23 cellular contexts compared by ENCODE assay signal in genomic region chr16:88339926-88340754, GRCh38. TPM values are rescaled to one million over a fixed set of nuclear protein-coding genes. Genes with fewer than 3 reads are reported as not detected.
DNase-seq lines count a peak whose midpoint lies in the region; ATAC-seq and TF ChIP-seq lines count a peak whose summit lies in the region.
"Had no signal": no experiment of that assay in that cellular context is flagged by ENCODE, and none has a peak within 500 bp of the region (broad histone marks: within the 10 kb centered on the region; RNA-seq: fewer than 3 reads in every experiment).

No MANE protein-coding gene starts in this region.

- H3K27ac Mint-ChIP-seq in naive thymus-derived CD4-positive, alpha-beta T cell: no peak overlapping the region
- H3K27ac Mint-ChIP-seq: B cell; mesothelial cell of epicardium; T-helper 1 cell treated with Interleukin-12 subunit alpha and Interleukin-12 subunit beta and Interleukin-4 antibody, amounts not matched to agents 30 μg/mL and 1 μg/mL, for 36 hours had no signal

- no peaks in the 10 kb centered on the region for H3F3A ChIP-seq in PC-3 (ENCODE audit: low read length, unreplicated experiment)

- H3K9me3 ChIP-seq in HCT116 (ENCODE audit: control insufficient read depth in 1 of 2, insufficient read depth in 1 of 2, low read depth in 1 of 2, low read length in 2 of 2) (peaks cover 0 to 8% of the 10 kb centered on the region in 2 experiments; a peak in 1 of 4 replicates), PC-3 (ENCODE audit: low read length) (no peaks in the 10 kb centered on the region)
- no peaks in the 10 kb centered on the region for H3K9me3 ChIP-seq in naive thymus-derived CD4-positive, alpha-beta T cell (ENCODE audit: control insufficient read depth in 2 of 3, low read length in 3 of 3)
- H3K9me3 ChIP-seq: prostate gland had no signal

- no peaks in the 10 kb centered on the region for H3K79me2 ChIP-seq in HCT116 (ENCODE audit: insufficient read depth, low read length)
- no peaks in the 10 kb centered on the region for H3K79me2 ChIP-seq in PC-3 (ENCODE audit: low read length)

- H2AFZ ChIP-seq in HCT116 (ENCODE audit: low read depth, low read length, poor library complexity, severe bottlenecking) (no peak overlapping the region), PC-3 (ENCODE audit: low read length) (no peak overlapping the region)

- H3K4me3 ChIP-seq in HCT116 (replicated peaks in 1 of 2; ENCODE audit: low read depth in 1 of 2, low read length in 2 of 2): no peak overlapping the region
- no peak overlapping the region for H3K4me3 ChIP-seq in PC-3 (ENCODE audit: low read length)
- no peak overlapping the region for H3K4me3 ChIP-seq in naive thymus-derived CD4-positive, alpha-beta T cell (ENCODE audit: low read length)
- H3K4me3 ChIP-seq: left lung, prostate gland, smooth muscle cell, upper lobe of left lung had no signal

- H3K27me3 ChIP-seq in HCT116 (ENCODE audit: insufficient read depth, low read length) (no peaks in the 10 kb centered on the region; the same call in 1 of the 2 replicates), PC-3 (ENCODE audit: low read length) (no peaks in the 10 kb centered on the region)
- no peaks in the 10 kb centered on the region for H3K27me3 ChIP-seq in naive thymus-derived CD4-positive, alpha-beta T cell (ENCODE audit: control insufficient read depth in 2 of 2, insufficient read depth in 2 of 2, low read length in 2 of 2)
- H3K27me3 ChIP-seq: brain microvascular endothelial cell, upper lobe of left lung had no signal

- H3K9ac ChIP-seq in HCT116 (ENCODE audit: low read length) (no peak overlapping the region), PC-3 (ENCODE audit: low read length) (no peak overlapping the region)

- RAD21 ChIA-PET in HCT116 (lab: Charles Lee; ENCODE audit: low non-redundant PET in 1 of 2, low total read pairs in 2 of 2, uncharacterized antibody in 2 of 2, unreplicated experiment in 2 of 2): no interaction called here

- POLR2A ChIA-PET in HCT116 (lab: Charles Lee) (no interaction called here), PC-3 (lab: Charles Lee; ENCODE audit: unreplicated experiment) (no interaction called here)
- POLR2A ChIA-PET in naive thymus-derived CD4-positive, alpha-beta T cell (lab: Charles Lee): no interaction called here

- CTCF ChIA-PET in HCT116 (lab: Charles Lee) (no interaction called here), PC-3 (lab: Charles Lee) (no interaction called here)
- CTCF ChIA-PET in naive thymus-derived CD4-positive, alpha-beta T cell (lab: Charles Lee): no interaction called here

- H3K36me3 ChIP-seq in HCT116 (ENCODE audit: control insufficient read depth in 1 of 2, insufficient read depth in 2 of 2, low read length in 2 of 2) (no peaks in the 10 kb centered on the region), PC-3 (ENCODE audit: low read depth, low read length) (no peaks in the 10 kb centered on the region)
- H3K36me3 ChIP-seq in naive thymus-derived CD4-positive, alpha-beta T cell (ENCODE audit: control insufficient read depth in 2 of 3, insufficient read depth in 3 of 3, low read length in 3 of 3): no peaks in the 10 kb centered on the region
- H3K36me3 ChIP-seq: brain microvascular endothelial cell, left lung, prostate gland, upper lobe of left lung had no signal

- TF ChIP-seq POLR2A in HCT116 (IDR thresholded peaks at IDR 0.05; ENCODE audit: borderline replicate concordance, extremely low read depth, insufficient read depth, insufficient read length): no peak

- H3K4me1 ChIP-seq in HCT116 (ENCODE audit: control insufficient read depth in 1 of 2, insufficient read depth in 2 of 2, low read length in 2 of 2): peaks cover 0 to 12% of the 10 kb centered on the region in 2 experiments; a peak in 1 of 4 replicates
- no peaks in the 10 kb centered on the region for H3K4me1 ChIP-seq in PC-3 (ENCODE audit: insufficient read depth, low read length)
- H3K4me1 ChIP-seq in naive thymus-derived CD4-positive, alpha-beta T cell (ENCODE audit: control insufficient read depth in 2 of 2, insufficient read depth in 2 of 2, low read length in 2 of 2): no peaks in the 10 kb centered on the region
- H3K4me1 ChIP-seq: left lung, prostate gland, upper lobe of left lung had no signal

- TF ChIP-seq CTCF in HCT116 (IDR thresholded peaks at IDR 0.05 in 2 of 3, conservative IDR thresholded peaks at IDR 0.05 in 1 of 3; ENCODE audit: borderline replicate concordance in 1 of 3, insufficient read depth in 1 of 3, low read depth in 2 of 3, low read length in 2 of 3): no peak
- TF ChIP-seq CTCF in PC-3 (conservative IDR thresholded peaks at IDR 0.05; ENCODE audit: low read depth, low read length): no peak

- H3K9me2 ChIP-seq in HCT116 (ENCODE audit: insufficient read depth): no peaks in the 10 kb centered on the region
- no peaks in the 10 kb centered on the region for H3K9me2 ChIP-seq in PC-3 (replicated peaks; ENCODE audit: low read length)

- intact Hi-C loops in HCT116 (cut with micrococcal nuclease): no loop called here
- intact Hi-C loops in PC-3 (cut with micrococcal nuclease): loop anchor here (10.0 kb wide), 1 partner anchor 45 kb away; the partner anchor contains the start of gene ZNF469
- intact Hi-C loops in naive thymus-derived CD4-positive, alpha-beta T cell (cut with micrococcal nuclease): no loop called here

- H3K36me3 Mint-ChIP-seq in naive thymus-derived CD4-positive, alpha-beta T cell: no peaks in the 10 kb centered on the region
- H3K36me3 Mint-ChIP-seq: mesothelial cell of epicardium had no signal

- ATAC-seq in HCT116 (0 out of 2 replicates have a peak, but pooled peaks have one; percentile 12), PC-3 (peak; percentile 64)
- no peak for ATAC-seq in naive thymus-derived CD4-positive, alpha-beta T cell
- ATAC-seq: left lung had no signal

- H3K4me3 Mint-ChIP-seq in naive thymus-derived CD4-positive, alpha-beta T cell: no peak overlapping the region
- H3K4me3 Mint-ChIP-seq: B cell; mesothelial cell of epicardium; T-helper 1 cell treated with Interleukin-12 subunit alpha and Interleukin-12 subunit beta and Interleukin-4 antibody, amounts not matched to agents 30 μg/mL and 1 μg/mL, for 36 hours had no signal

- H3K4me2 ChIP-seq in HCT116 (ENCODE audit: low read length): no peak overlapping the region
- H3K4me2 ChIP-seq in PC-3 (ENCODE audit: low read length): no peak overlapping the region
- H3K4me2 ChIP-seq: smooth muscle cell had no signal

- peak; percentile 0 for DNase-seq in DMS79 treated with DMSO at 0.1 percent for 48 hours (lab: John Stamatoyannopoulos, UW)
- DNase-seq in DMS79 (lab: John Stamatoyannopoulos, UW): no peak
- no peak for DNase-seq in HCT116 (ENCODE audit: low read depth, low spot score)
- peak; percentile 25 for DNase-seq in PC-3
- peak; percentile 80 for DNase-seq in left kidney (ENCODE audit: low read depth, low spot score)
- DNase-seq in naive thymus-derived CD4-positive, alpha-beta T cell: no peak
- no peak for DNase-seq in stimulated activated CD4-positive, alpha-beta T cell treated with anti-CD3 and anti-CD28 coated beads, Interleukin-2, amount 100 ng/mL, for 48 hours
- no peak for DNase-seq in activated T-cell treated with anti-CD3 and anti-CD28 coated beads for 4 hours
- DNase-seq: activated CD8-positive, alpha-beta memory T cell treated with anti-CD3 and anti-CD28 coated beads, Interleukin-2, amount 50 U/mL, for 48 hours; activated gamma-delta T cell; brain microvascular endothelial cell; GDM1; NCI-H1092 treated with DMSO at 0.1 percent for 48 hours; NCI-H510A treated with DMSO at 0.1 percent for 48 hours; stimulated activated CD4-positive, alpha-beta T cell treated with anti-CD3 and anti-CD28 coated beads, Interleukin-4, amount 100 ng/mL, for 4 hours had no signal

- H3K27ac ChIP-seq in HCT116 (ENCODE audit: low read depth, low read length): no peak overlapping the region
- no peak overlapping the region for H3K27ac ChIP-seq in PC-3 (ENCODE audit: low read length)
- H3K27ac ChIP-seq in naive thymus-derived CD4-positive, alpha-beta T cell (ENCODE audit: low read depth, low read length): no peak overlapping the region
- H3K27ac ChIP-seq: brain microvascular endothelial cell, left lung, prostate gland, upper lobe of left lung had no signal

- no peak for TF ChIP-seq RAD21 in HCT116 (IDR thresholded peaks at IDR 0.05; ENCODE audit: low read depth)

- peaks cover 0 to 4% (median 0%) of the 10 kb centered on the region in 5 donors for H3K27me3 Mint-ChIP-seq in naive thymus-derived CD4-positive, alpha-beta T cell

- H4K20me1 ChIP-seq in HCT116 (ENCODE audit: insufficient read depth) (no peaks in the 10 kb centered on the region), PC-3 (ENCODE audit: low read length) (no peaks in the 10 kb centered on the region)

- no peaks in the 10 kb centered on the region for H3K4me1 Mint-ChIP-seq in naive thymus-derived CD4-positive, alpha-beta T cell
- H3K4me1 Mint-ChIP-seq: B cell had no signal

- BruUV-seq in HCT116 (replicated peaks; lab: Mats Ljungman, UMichigan): no TSS peak
- no TSS peak for BruUV-seq in PC-3 (replicated peaks; lab: Mats Ljungman, UMichigan)

- H3K9me3 Mint-ChIP-seq in naive thymus-derived CD4-positive, alpha-beta T cell: peaks cover 0 to 15% (median 2%) of the 10 kb centered on the region in 11 donors

TF ChIP-seq in HCT116, 20 proteins besides CTCF, POLR2A, EP300 and RAD21 (continues in another document):
- TF ChIP-seq EGR1 (IDR thresholded peaks at IDR 0.05; ENCODE audit: low read depth) (no peak), POLR2AphosphoS5 (IDR thresholded peaks at IDR 0.05; ENCODE audit: low read depth, low read length) (no peak), ZFX (IDR thresholded peaks at IDR 0.05) (no peak), YY1 (IDR thresholded peaks at IDR 0.05; ENCODE audit: extremely low read depth, insufficient replicate concordance, low read depth, low read length) (no peak), ZNF274 (IDR thresholded peaks at IDR 0.05; ENCODE audit: low read depth, low read length) (no peak)

RNA-seq across cellular contexts. Expression of gene ZNF469, which starts 42.6 kb away (rescaled TPM):
- total RNA-seq in HCT116 (2021; ENCODE audit: unreplicated experiment) (5.9 TPM), PC-3 (2014; rRNA removed) (3.1 and 5.8 TPM in 2 replicates)
- 2.1 and 2.4 TPM in 2 replicates for polyA plus RNA-seq in HCT116 (2012)
- 1 to 10 TPM in 4 of 5 experiments, under 1 TPM in 1; 0.68 to 1.6 (median 1.1) TPM for total RNA-seq in naive thymus-derived CD4-positive, alpha-beta T cell
- under 1 TPM in 1 of 2 donors, not detected in 1; 0.07 TPM for polyA plus RNA-seq in naive thymus-derived CD4-positive, alpha-beta T cell
- polyA plus RNA-seq: neural cell had no signal

Comparison
In these comparisons a context has a peak if more than half of its experiments do, and no peak if none do; other contexts are left out.
1. DNase-seq: peak in DMS79 treated with DMSO at 0.1 percent for 48 hours (single experiment), PC-3 (single experiment) and left kidney (single experiment); none in DMS79 (single experiment), HCT116 (single experiment), naive thymus-derived CD4-positive, alpha-beta T cell (0 of 9), stimulated activated CD4-positive, alpha-beta T cell treated with anti-CD3 and anti-CD28 coated beads, Interleukin-2, amount 100 ng/mL, for 48 hours (0 of 2) and activated T-cell treated with anti-CD3 and anti-CD28 coated beads for 4 hours (single experiment).